Comparison of ENCODE assay signal across 10 cellular contexts in the genomic region with DNA sequence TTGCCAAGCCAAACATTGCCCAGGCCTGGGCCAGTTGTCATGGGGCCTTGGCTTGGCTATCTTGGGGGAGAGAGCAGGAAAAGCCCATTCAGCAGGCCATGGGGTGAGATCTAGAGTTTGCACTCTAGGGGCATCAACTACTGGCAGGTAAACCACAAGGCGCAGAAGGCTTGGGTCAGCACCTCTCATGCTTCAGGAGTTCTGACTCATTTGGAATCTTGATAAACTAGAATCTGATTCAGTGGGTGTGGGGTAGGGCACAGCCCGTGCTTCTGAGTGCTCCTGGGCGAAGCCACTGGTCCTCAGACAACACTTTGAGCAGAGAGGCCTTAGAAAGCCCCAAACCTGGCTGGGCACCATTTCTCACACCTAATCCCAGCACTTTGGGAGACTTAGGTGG.
DNase-seq lines count a peak whose midpoint lies in the region; ATAC-seq and TF ChIP-seq lines count a peak whose summit lies in the region.
"Had no signal": no experiment of that assay in that cellular context is flagged by ENCODE, and none has a peak within 500 bp of the region (broad histone marks: within the 10 kb centered on the region; RNA-seq: fewer than 3 reads in every experiment).

No MANE protein-coding gene starts in this region.

- H3K27ac Mint-ChIP-seq in activated naive CD4-positive, alpha-beta T cell treated with anti-CD3 and anti-CD28 coated beads, Interleukin-2, amount 50 U/mL, for 72 hours: peak overlapping the region in 1 of 2 donors; percentile 65
- H3K27ac Mint-ChIP-seq in activated B cell treated with CpG ODN at 0.5 μM for 24 hours (peak overlapping the region; percentile 78), type B pancreatic cell (peak overlapping the region; percentile 95)

- H3K4me3 ChIP-seq in gastrocnemius medialis: no peak overlapping the region

- no peak for TF ChIP-seq POLR2A in gastrocnemius medialis (IDR thresholded peaks at IDR 0.05)

- H3K27ac ChIP-seq in gastrocnemius medialis: no peak overlapping the region

- POLR2A ChIA-PET in activated B cell treated with CpG ODN at 0.5 μM for 24 hours (lab: Charles Lee): interaction anchor here (0.6 to 1.6 kb wide), 5 partner anchors 10 to 81 kb away, joined by 3 to 21 read pairs (median 4); a partner anchor contains a TSS

- no peaks in the 10 kb centered on the region for H3K27me3 ChIP-seq in gastrocnemius medialis

- H3K9me3 Mint-ChIP-seq in activated naive CD4-positive, alpha-beta T cell treated with anti-CD3 and anti-CD28 coated beads, Interleukin-2, amount 50 U/mL, for 72 hours: peaks cover 8 to 13% of the 10 kb centered on the region in 2 donors
- no peaks in the 10 kb centered on the region for H3K9me3 Mint-ChIP-seq in activated B cell treated with CpG ODN at 0.5 μM for 24 hours
- H3K9me3 Mint-ChIP-seq in type B pancreatic cell: peaks cover 7% of the 10 kb centered on the region

- no peaks in the 10 kb centered on the region for H3K4me1 ChIP-seq in gastrocnemius medialis

- H3K4me1 Mint-ChIP-seq in activated B cell treated with CpG ODN at 0.5 μM for 24 hours (peaks cover 39% of the 10 kb centered on the region), type B pancreatic cell (ENCODE audit: unreplicated experiment) (no peaks in the 10 kb centered on the region)

- TF ChIP-seq CTCF in activated B cell treated with CpG ODN at 0.5 μM for 24 hours (IDR thresholded peaks at IDR 0.05) (no peak), type B pancreatic cell (conservative IDR thresholded peaks at IDR 0.05) (no peak), gastrocnemius medialis (IDR thresholded peaks at IDR 0.05 in 4 of 5, conservative IDR thresholded peaks at IDR 0.05 in 1 of 5) (no peak)

- H3K27me3 Mint-ChIP-seq in activated B cell treated with CpG ODN at 0.5 μM for 24 hours (peaks cover 7% of the 10 kb centered on the region), type B pancreatic cell (peaks cover 7% of the 10 kb centered on the region)

- H3K9me3 ChIP-seq in gastrocnemius medialis: no peaks in the 10 kb centered on the region

- H3K4me3 Mint-ChIP-seq in activated B cell treated with CpG ODN at 0.5 μM for 24 hours: peak overlapping the region; percentile 33
- H3K4me3 Mint-ChIP-seq in type B pancreatic cell: peak overlapping the region; percentile 31

- intact Hi-C loops in activated B cell treated with CpG ODN at 0.5 μM for 24 hours (cut with micrococcal nuclease): loop anchor here (1.0 to 5.0 kb wide), 4 partner anchors 17 to 154 kb away; a partner anchor contains a TSS
- intact Hi-C loops in gastrocnemius medialis (cut with DNase I; ENCODE audit: low total_unique reads): no loop called here

- no peak for DNase-seq in activated naive CD4-positive, alpha-beta T cell treated with anti-CD3 and anti-CD28 coated beads, Interleukin-2, amount 50 U/mL, for 72 hours (ENCODE audit: low spot score in 2 of 2)
- DNase-seq in activated naive CD4-positive, alpha-beta T cell treated with anti-CD3 and anti-CD28 coated beads, Interleukin-2, amount 50 U/mL, for 16 hours: no peak
- DNase-seq in activated B cell treated with CpG ODN at 0.5 μM for 24 hours: no peak
- no peak for DNase-seq in type B pancreatic cell (ENCODE audit: extremely low spot score, unreplicated experiment)
- no peak for DNase-seq in gastrocnemius medialis
- DNase-seq: NCI-H748 treated with DMSO at 0.1 percent for 48 hours, nucleus accumbens had no signal

- in situ Hi-C loops in gastrocnemius medialis (cut with MboI; ENCODE audit: low sequenced_read_pairs in 4 of 4): no loop called here

- CTCF ChIA-PET in activated B cell treated with CpG ODN at 0.5 μM for 24 hours (lab: Charles Lee): interaction anchor here (0.7 to 1.4 kb wide), 4 partner anchors 17 to 82 kb away, joined by 3 to 5 read pairs (median 4); a partner anchor contains a TSS

- peak; percentile 67 to 90 for ATAC-seq in activated naive CD4-positive, alpha-beta T cell treated with anti-CD3 and anti-CD28 coated beads, Interleukin-2, amount 50 U/mL, for 72 hours
- ATAC-seq in HG02852 (IDR thresholded peaks at IDR 0.05; ENCODE audit: unreplicated experiment): peak; percentile 72
- peak; percentile 92 for ATAC-seq in activated B cell treated with CpG ODN at 0.5 μM for 24 hours (ENCODE audit: low read depth)
- ATAC-seq in SK-N-SH treated with all-trans-retinoic acid at 6 μM for 48 hours: no peak
- no peak for ATAC-seq in gastrocnemius medialis
- no peak for ATAC-seq in GM19467 (IDR thresholded peaks at IDR 0.05; ENCODE audit: unreplicated experiment)

- H3K36me3 ChIP-seq in gastrocnemius medialis: no peaks in the 10 kb centered on the region

- H3K36me3 Mint-ChIP-seq in activated naive CD4-positive, alpha-beta T cell treated with anti-CD3 and anti-CD28 coated beads, Interleukin-2, amount 50 U/mL, for 72 hours: peaks cover 14 to 16% of the 10 kb centered on the region in 2 donors
- peaks cover 12% of the 10 kb centered on the region for H3K36me3 Mint-ChIP-seq in activated B cell treated with CpG ODN at 0.5 μM for 24 hours (ENCODE audit: low read depth)
- peaks cover 3% of the 10 kb centered on the region for H3K36me3 Mint-ChIP-seq in type B pancreatic cell

TF ChIP-seq in SK-N-SH treated with all-trans-retinoic acid at 6 μM for 48 hours, 23 proteins besides CTCF, POLR2A, EP300 and RAD21 (continues in another document):
- TF ChIP-seq, protein P1, sequence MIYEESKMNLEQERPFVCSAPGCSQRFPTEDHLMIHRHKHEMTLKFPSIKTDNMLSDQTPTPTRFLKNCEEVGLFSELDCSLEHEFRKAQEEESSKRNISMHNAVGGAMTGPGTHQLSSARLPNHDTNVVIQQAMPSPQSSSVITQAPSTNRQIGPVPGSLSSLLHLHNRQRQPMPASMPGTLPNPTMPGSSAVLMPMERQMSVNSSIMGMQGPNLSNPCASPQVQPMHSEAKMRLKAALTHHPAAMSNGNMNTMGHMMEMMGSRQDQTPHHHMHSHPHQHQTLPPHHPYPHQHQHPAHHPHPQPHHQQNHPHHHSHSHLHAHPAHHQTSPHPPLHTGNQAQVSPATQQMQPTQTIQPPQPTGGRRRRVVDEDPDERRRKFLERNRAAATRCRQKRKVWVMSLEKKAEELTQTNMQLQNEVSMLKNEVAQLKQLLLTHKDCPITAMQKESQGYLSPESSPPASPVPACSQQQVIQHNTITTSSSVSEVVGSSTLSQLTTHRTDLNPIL (CRISPR knock-in tag; IDR thresholded peaks at IDR 0.05; ENCODE audit: low read depth): no peak
- TF ChIP-seq ESRRG (CRISPR knock-in tag; IDR thresholded peaks at IDR 0.05): no peak
- no peak for TF ChIP-seq OSR1 (CRISPR knock-in tag; IDR thresholded peaks at IDR 0.05)
- no peak for TF ChIP-seq PPARA (CRISPR knock-in tag; IDR thresholded peaks at IDR 0.05; ENCODE audit: borderline replicate concordance)
- TF ChIP-seq ZNF8 (CRISPR knock-in tag; IDR thresholded peaks at IDR 0.05): no peak
- no peak for TF ChIP-seq GLIS3 (CRISPR knock-in tag; IDR thresholded peaks at IDR 0.05)
- no peak for TF ChIP-seq ZNF70 (CRISPR knock-in tag; IDR thresholded peaks at IDR 0.05)
- no peak for TF ChIP-seq TCF4 (CRISPR knock-in tag; IDR thresholded peaks at IDR 0.05; ENCODE audit: borderline replicate concordance)
- TF ChIP-seq ARNTL (CRISPR knock-in tag; IDR thresholded peaks at IDR 0.05; ENCODE audit: borderline replicate concordance, low read depth): no peak
- no peak for TF ChIP-seq ZFP3 (CRISPR knock-in tag; IDR thresholded peaks at IDR 0.05)
- TF ChIP-seq ZFP30 (CRISPR knock-in tag; IDR thresholded peaks at IDR 0.05): no peak
- no peak for TF ChIP-seq ZNF565 (CRISPR knock-in tag; conservative IDR thresholded peaks at IDR 0.05; ENCODE audit: low read depth)
- TF ChIP-seq ISL1 (CRISPR knock-in tag; IDR thresholded peaks at IDR 0.05): no peak
- no peak for TF ChIP-seq RARB (CRISPR knock-in tag; IDR thresholded peaks at IDR 0.05)
- TF ChIP-seq TOX (CRISPR knock-in tag; IDR thresholded peaks at IDR 0.05; ENCODE audit: borderline replicate concordance): no peak
- TF ChIP-seq SNAI2 (CRISPR knock-in tag; IDR thresholded peaks at IDR 0.05): no peak
- TF ChIP-seq, protein P2, sequence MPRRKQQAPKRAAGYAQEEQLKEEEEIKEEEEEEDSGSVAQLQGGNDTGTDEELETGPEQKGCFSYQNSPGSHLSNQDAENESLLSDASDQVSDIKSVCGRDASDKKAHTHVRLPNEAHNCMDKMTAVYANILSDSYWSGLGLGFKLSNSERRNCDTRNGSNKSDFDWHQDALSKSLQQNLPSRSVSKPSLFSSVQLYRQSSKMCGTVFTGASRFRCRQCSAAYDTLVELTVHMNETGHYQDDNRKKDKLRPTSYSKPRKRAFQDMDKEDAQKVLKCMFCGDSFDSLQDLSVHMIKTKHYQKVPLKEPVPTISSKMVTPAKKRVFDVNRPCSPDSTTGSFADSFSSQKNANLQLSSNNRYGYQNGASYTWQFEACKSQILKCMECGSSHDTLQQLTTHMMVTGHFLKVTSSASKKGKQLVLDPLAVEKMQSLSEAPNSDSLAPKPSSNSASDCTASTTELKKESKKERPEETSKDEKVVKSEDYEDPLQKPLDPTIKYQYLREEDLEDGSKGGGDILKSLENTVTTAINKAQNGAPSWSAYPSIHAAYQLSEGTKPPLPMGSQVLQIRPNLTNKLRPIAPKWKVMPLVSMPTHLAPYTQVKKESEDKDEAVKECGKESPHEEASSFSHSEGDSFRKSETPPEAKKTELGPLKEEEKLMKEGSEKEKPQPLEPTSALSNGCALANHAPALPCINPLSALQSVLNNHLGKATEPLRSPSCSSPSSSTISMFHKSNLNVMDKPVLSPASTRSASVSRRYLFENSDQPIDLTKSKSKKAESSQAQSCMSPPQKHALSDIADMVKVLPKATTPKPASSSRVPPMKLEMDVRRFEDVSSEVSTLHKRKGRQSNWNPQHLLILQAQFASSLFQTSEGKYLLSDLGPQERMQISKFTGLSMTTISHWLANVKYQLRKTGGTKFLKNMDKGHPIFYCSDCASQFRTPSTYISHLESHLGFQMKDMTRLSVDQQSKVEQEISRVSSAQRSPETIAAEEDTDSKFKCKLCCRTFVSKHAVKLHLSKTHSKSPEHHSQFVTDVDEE (CRISPR knock-in tag; IDR thresholded peaks at IDR 0.05): no peak
- no peak for TF ChIP-seq CSDC2 (CRISPR knock-in tag; IDR thresholded peaks at IDR 0.05)

Comparison
In these comparisons a context has a peak if more than half of its experiments do, and no peak if none do; other contexts are left out.
1. ATAC-seq: peak in activated naive CD4-positive, alpha-beta T cell treated with anti-CD3 and anti-CD28 coated beads, Interleukin-2, amount 50 U/mL, for 72 hours (2 of 2), HG02852 (single experiment) and activated B cell treated with CpG ODN at 0.5 μM for 24 hours (single experiment); none in SK-N-SH treated with all-trans-retinoic acid at 6 μM for 48 hours (single experiment), gastrocnemius medialis (0 of 2) and GM19467 (single experiment).